In the genomic region with DNA sequence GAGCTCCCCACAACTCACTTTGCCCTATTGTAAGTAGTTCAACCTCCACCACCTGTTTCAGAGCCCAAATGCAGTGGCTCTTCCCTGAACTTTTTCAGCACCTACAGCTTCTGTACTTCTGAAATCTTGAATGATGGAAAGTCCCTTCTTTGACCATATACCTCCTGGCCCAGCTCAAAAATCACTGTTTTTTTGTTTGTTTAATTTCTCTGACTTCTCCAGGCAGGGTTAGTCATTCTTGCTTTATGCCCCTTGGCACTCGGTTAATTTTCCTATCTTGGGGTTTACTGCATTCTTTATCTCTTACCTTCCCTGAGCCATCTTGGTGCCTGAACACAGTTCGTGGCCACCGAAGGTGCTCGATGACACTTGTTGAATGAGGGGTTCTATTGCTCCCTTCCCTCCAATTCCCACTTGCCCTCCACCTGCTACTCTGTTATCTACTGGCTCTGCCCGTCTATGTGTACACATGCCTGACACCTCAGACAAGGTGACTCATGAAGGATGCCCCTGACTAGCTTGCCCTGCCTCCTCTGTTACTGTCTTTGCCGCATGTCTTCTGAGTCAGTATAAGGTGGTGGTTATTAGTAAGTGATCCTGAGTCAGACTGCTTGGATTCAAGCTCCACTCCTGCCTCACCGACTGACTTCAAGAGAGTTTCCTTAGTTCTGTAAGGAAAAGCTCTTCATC, we compare ENCODE assay signal across 10 cellular contexts. TPM values are rescaled to one million over a fixed set of nuclear protein-coding genes. Genes with fewer than 3 reads are reported as not detected.
DNase-seq lines count a peak whose midpoint lies in the region; ATAC-seq, FAIRE-seq and TF ChIP-seq lines count a peak whose summit lies in the region.
"Had no signal": no experiment of that assay in that cellular context is flagged by ENCODE, and none has a peak within 500 bp of the region (broad histone marks: within the 10 kb centered on the region; RNA-seq: fewer than 3 reads in every experiment).

No MANE protein-coding gene starts in this region.

- H3K36me3 ChIP-seq in KMS-11 (ENCODE audit: insufficient read depth): no peaks in the 10 kb centered on the region
- H3K36me3 ChIP-seq in astrocyte (ENCODE audit: insufficient read depth, low read length): no peaks in the 10 kb centered on the region
- H3K36me3 ChIP-seq in osteoblast (ENCODE audit: insufficient read depth, low read length): no peaks in the 10 kb centered on the region

- H3K79me2 ChIP-seq in KMS-11 (ENCODE audit: insufficient read depth, low read depth) (no peaks in the 10 kb centered on the region), astrocyte (ENCODE audit: insufficient read depth, low read length) (no peaks in the 10 kb centered on the region), osteoblast (ENCODE audit: insufficient read depth, low read length) (no peaks in the 10 kb centered on the region)

- TF ChIP-seq CTCF in KMS-11 (conservative IDR thresholded peaks at IDR 0.05; ENCODE audit: low read depth, low read length): no peak
- no peak for TF ChIP-seq CTCF in astrocyte (IDR thresholded peaks at IDR 0.05; ENCODE audit: insufficient read depth, low read depth, low read length)
- no peak for TF ChIP-seq CTCF in osteoblast (IDR thresholded peaks at IDR 0.05; ENCODE audit: extremely low read depth, low read depth, low read length)

- H3K27me3 ChIP-seq in KMS-11 (ENCODE audit: insufficient read depth, low read depth) (no peaks in the 10 kb centered on the region; the same call in 1 of the 2 replicates), astrocyte (ENCODE audit: insufficient read depth, low read length) (no peaks in the 10 kb centered on the region), osteoblast (ENCODE audit: insufficient read depth, low read length) (no peaks in the 10 kb centered on the region)

- H3K4me2 ChIP-seq in KMS-11 (peak overlapping the region; percentile 32), astrocyte (ENCODE audit: low read length) (no peak overlapping the region), osteoblast (ENCODE audit: insufficient read depth, low read length) (no peak overlapping the region)

- H4K20me1 ChIP-seq in KMS-11 (ENCODE audit: insufficient read depth) (no peaks in the 10 kb centered on the region), astrocyte (ENCODE audit: insufficient read depth, low read length) (no peaks in the 10 kb centered on the region), osteoblast (ENCODE audit: insufficient read depth, low read length) (no peaks in the 10 kb centered on the region)

- peak overlapping the region; percentile 4; the same call in 1 of the 2 replicates for H3K9ac ChIP-seq in KMS-11
- no peak overlapping the region for H3K9ac ChIP-seq in astrocyte (ENCODE audit: low read length)

- H3K4me1 Mint-ChIP-seq in astrocyte (ENCODE audit: low read depth, unreplicated experiment): peaks cover 7% of the 10 kb centered on the region

- no peak for ATAC-seq in GM19397 (IDR thresholded peaks at IDR 0.05; ENCODE audit: unreplicated experiment)
- ATAC-seq in HG03469 (IDR thresholded peaks at IDR 0.05; ENCODE audit: unreplicated experiment): no peak

- H3K4me1 ChIP-seq in KMS-11 (ENCODE audit: low read depth, poor library complexity, severe bottlenecking) (peaks cover 30% of the 10 kb centered on the region), astrocyte (ENCODE audit: insufficient read depth, low read length) (peaks cover 13% of the 10 kb centered on the region), osteoblast (ENCODE audit: insufficient read depth, low read length) (peaks cover 23% of the 10 kb centered on the region)

- in situ Hi-C loops in Caki2 (cut with HindIII; ENCODE audit: low pct_unique_long_range_greater_than_20kb, low sequenced_read_pairs): loop anchor here (10.0 kb wide), 1 partner anchor 83 kb away; no protein-coding TSS in a partner anchor

- FAIRE-seq in astrocyte (lab: Jason Lieb, UNC): peak; percentile 62
- FAIRE-seq in GM12892 (lab: Jason Lieb, UNC): no peak

- DNase-seq in Caki2 (ENCODE audit: low read depth) (peak; percentile 96), astrocyte (ENCODE audit: low read depth) (peak; percentile 92), osteoblast (ENCODE audit: insufficient read length, low spot score, missing footprints) (peak; percentile 94), NCI-H2107 treated with DMSO at 0.1 percent for 48 hours (lab: John Stamatoyannopoulos, UW; ENCODE audit: unreplicated experiment) (no peak), GM12892 (ENCODE audit: insufficient read length) (no peak)
- DNase-seq: activated gamma-delta T cell, NCI-H82 had no signal

- H3K4me3 ChIP-seq in KMS-11 (IDR thresholded peaks at IDR 0.05; ENCODE audit: insufficient read depth, low read depth, low read length) (no peak overlapping the region), astrocyte (ENCODE audit: insufficient read depth, low read depth, low read length) (no peak overlapping the region), osteoblast (ENCODE audit: insufficient read depth, low read length) (no peak overlapping the region)

- H3K9me3 ChIP-seq in astrocyte (ENCODE audit: insufficient read depth, low read depth, low read length) (no peaks in the 10 kb centered on the region), osteoblast (ENCODE audit: low read depth, low read length) (no peaks in the 10 kb centered on the region)

- H3K4me3 Mint-ChIP-seq in astrocyte (ENCODE audit: unreplicated experiment): no peak overlapping the region

- TF ChIP-seq POLR2A in GM12892 (IDR thresholded peaks at IDR 0.05; ENCODE audit: low read depth, low read length): no peak

- H2AFZ ChIP-seq in KMS-11 (ENCODE audit: low read depth) (peak overlapping the region; percentile 63), astrocyte (ENCODE audit: low read depth, low read length) (no peak overlapping the region), osteoblast (ENCODE audit: low read length) (no peak overlapping the region)

- H3K27ac Mint-ChIP-seq in astrocyte (ENCODE audit: unreplicated experiment): no peak overlapping the region

- no peaks in the 10 kb centered on the region for H3K36me3 Mint-ChIP-seq in astrocyte (ENCODE audit: low read depth, unreplicated experiment)

- H3K9me3 Mint-ChIP-seq in astrocyte (ENCODE audit: unreplicated experiment): no peaks in the 10 kb centered on the region

- peaks cover 15% of the 10 kb centered on the region for H3K27me3 Mint-ChIP-seq in astrocyte (ENCODE audit: low read depth, unreplicated experiment)

- H3K27ac ChIP-seq in KMS-11: peak overlapping the region; percentile 47
- no peak overlapping the region for H3K27ac ChIP-seq in astrocyte (ENCODE audit: low read depth, low read length)
- H3K27ac ChIP-seq in osteoblast (ENCODE audit: low read depth, low read length): no peak overlapping the region

RNA-seq across cellular contexts. Expression of a gene that starts 4.4 kb away (rescaled TPM):
- total RNA-seq in Caki2 (2014; rRNA removed; shearing (Covaris generic); ENCODE audit: low replicate concordance): not detected in 2 replicates
- total RNA-seq in astrocyte (not detected in 2 replicates), osteoblast (not detected in 2 replicates)
- polyA plus RNA-seq in GM12892 (2012; ENCODE audit: missing spikeins): not detected

RNA-seq across cellular contexts. Expression of a gene that starts 13.5 kb away (rescaled TPM):
- total RNA-seq in Caki2 (2014; rRNA removed; shearing (Covaris generic); ENCODE audit: low replicate concordance): 151 and 174 TPM in 2 replicates
- total RNA-seq in astrocyte (159 and 190 TPM in 2 replicates), osteoblast (55.0 and 64.2 TPM in 2 replicates)
- polyA plus RNA-seq in GM12892 (2012; ENCODE audit: missing spikeins): 227 TPM

RNA-seq across cellular contexts. Expression of a gene that starts 23.9 kb away (rescaled TPM):
- total RNA-seq in Caki2 (2014; rRNA removed; shearing (Covaris generic); ENCODE audit: low replicate concordance): 190 and 201 TPM in 2 replicates
- total RNA-seq in astrocyte (708 and 733 TPM in 2 replicates), osteoblast (247 and 293 TPM in 2 replicates)
- polyA plus RNA-seq in GM12892 (2012; ENCODE audit: missing spikeins): 590 TPM

RNA-seq across cellular contexts. Expression of a gene that starts 48.1 kb away (rescaled TPM):
- total RNA-seq in Caki2 (2014; rRNA removed; shearing (Covaris generic); ENCODE audit: low replicate concordance): 23.3 and 39.3 TPM in 2 replicates
- total RNA-seq in astrocyte (48.7 and 50.6 TPM in 2 replicates), osteoblast (50.3 and 56.0 TPM in 2 replicates)
- polyA plus RNA-seq in GM12892 (2012; ENCODE audit: missing spikeins): 16.9 TPM

Comparison
In these comparisons a context has a peak if more than half of its experiments do, and no peak if none do; other contexts are left out.
1. DNase-seq: peak in Caki2 (single experiment), astrocyte (single experiment) and osteoblast (single experiment); none in NCI-H2107 treated with DMSO at 0.1 percent for 48 hours (single experiment) and GM12892 (single experiment).